34 cellular contexts compared by ENCODE assay signal in genomic region chr5:34859253-34859652, GRCh38. TPM values are rescaled to one million over a fixed set of nuclear protein-coding genes. Genes with fewer than 3 reads are reported as not detected.
"Had no signal": no experiment of that assay in that cellular context is flagged by ENCODE, and none has a peak within 500 bp of the region (broad histone marks: within the 10 kb centered on the region; RNA-seq: fewer than 3 reads in every experiment).

No MANE protein-coding gene starts in this region.

- H3K36me3 ChIP-seq: esophagus muscularis mucosa, gastrocnemius medialis, WERI-Rb-1 had no signal

- H3K27me3 ChIP-seq: body of pancreas, esophagus muscularis mucosa, foreskin keratinocyte, gastrocnemius medialis had no signal

- H3K9me3 ChIP-seq: body of pancreas, esophagus muscularis mucosa, gastrocnemius medialis had no signal

- H3K4me1 ChIP-seq: body of pancreas, esophagus muscularis mucosa, foreskin keratinocyte, gastrocnemius medialis had no signal

- H3K4me3 ChIP-seq: body of pancreas, esophagus muscularis mucosa, gastrocnemius medialis had no signal

- ATAC-seq: activated CD4-positive, alpha-beta T cell treated with anti-CD3 and anti-CD28 coated beads for 36 hours; activated CD4-positive, CD25-positive, alpha-beta regulatory T cell treated with anti-CD3 and anti-CD28 coated beads, Interleukin-2, amount 50 U/mL, for 24 hours; activated T-cell treated with anti-CD3 and anti-CD28 coated beads, Interleukin-2, amount 50 U/mL, for 72 hours; activated T-helper 17 cell treated with anti-CD3 and anti-CD28 coated beads, Interleukin-2, amount 50 U/mL, for 72 hours; body of pancreas; effector memory CD8-positive, alpha-beta T cell; foreskin keratinocyte; gastrocnemius medialis; T-helper 17 cell had no signal

- H3K9me3 Mint-ChIP-seq: activated B cell treated with CpG ODN at 0.5 μM for 24 hours; activated CD4-positive, alpha-beta memory T cell treated with anti-CD3 and anti-CD28 coated beads, Interleukin-2, amount 10 ng/mL, durations not matched to agents 7 days and 5 days; activated CD4-positive, alpha-beta T cell treated with anti-CD3 and anti-CD28 coated beads, Interleukin-2, amount 10 ng/mL, durations not matched to agents 24 days and 14 days; activated T-cell treated with anti-CD3 and anti-CD28 coated beads, Interleukin-2, amount 50 U/mL, for 24 hours; activated T-cell treated with anti-CD3 and anti-CD28 coated beads, Interleukin-2, amount 50 U/mL, for 72 hours; activated T-helper 17 cell treated with anti-CD3 and anti-CD28 coated beads, Interleukin-2, amount 50 U/mL, for 72 hours; effector memory CD8-positive, alpha-beta T cell; T-helper 2 cell treated with Interferon-gamma antibody and Interleukin-4, amounts not matched to agents 5 μg/mL and 100 μg/mL, for 36 hours had no signal

- H3K4me3 Mint-ChIP-seq: activated B cell treated with CpG ODN at 0.5 μM for 24 hours; activated CD4-positive, alpha-beta memory T cell treated with anti-CD3 and anti-CD28 coated beads, Interleukin-2, amount 10 ng/mL, durations not matched to agents 7 days and 5 days; activated CD4-positive, alpha-beta T cell treated with anti-CD3 and anti-CD28 coated beads for 36 hours; activated CD4-positive, alpha-beta T cell treated with anti-CD3 and anti-CD28 coated beads, Interleukin-2, amount 10 ng/mL, durations not matched to agents 24 days and 14 days; activated naive CD8-positive, alpha-beta T cell; activated T-cell treated with anti-CD3 and anti-CD28 coated beads, Interleukin-2, amount 50 U/mL, for 24 hours; activated T-cell treated with anti-CD3 and anti-CD28 coated beads, Interleukin-2, amount 50 U/mL, for 72 hours; activated T-helper 17 cell treated with anti-CD3 and anti-CD28 coated beads, Interleukin-2, amount 50 U/mL, for 72 hours; effector memory CD8-positive, alpha-beta T cell; T-helper 17 cell; T-helper 2 cell treated with Interferon-gamma antibody and Interleukin-4, amounts not matched to agents 5 μg/mL and 100 μg/mL, for 36 hours had no signal

- H3K27ac Mint-ChIP-seq: activated B cell treated with CpG ODN at 0.5 μM for 24 hours; activated CD4-positive, alpha-beta memory T cell treated with anti-CD3 and anti-CD28 coated beads, Interleukin-2, amount 10 ng/mL, durations not matched to agents 7 days and 5 days; activated CD4-positive, alpha-beta T cell treated with anti-CD3 and anti-CD28 coated beads for 36 hours; activated CD4-positive, alpha-beta T cell treated with anti-CD3 and anti-CD28 coated beads, Interleukin-2, amount 10 ng/mL, durations not matched to agents 24 days and 14 days; activated naive CD8-positive, alpha-beta T cell; activated T-cell treated with anti-CD3 and anti-CD28 coated beads, Interleukin-2, amount 50 U/mL, for 24 hours; activated T-cell treated with anti-CD3 and anti-CD28 coated beads, Interleukin-2, amount 50 U/mL, for 72 hours; activated T-helper 17 cell treated with anti-CD3 and anti-CD28 coated beads, Interleukin-2, amount 50 U/mL, for 72 hours; effector memory CD8-positive, alpha-beta T cell; T-helper 17 cell; T-helper 2 cell treated with Interferon-gamma antibody and Interleukin-4, amounts not matched to agents 5 μg/mL and 100 μg/mL, for 36 hours had no signal

- H3K4me1 Mint-ChIP-seq: activated CD4-positive, alpha-beta memory T cell treated with anti-CD3 and anti-CD28 coated beads, Interleukin-2, amount 10 ng/mL, durations not matched to agents 7 days and 5 days; activated CD4-positive, alpha-beta T cell treated with anti-CD3 and anti-CD28 coated beads for 36 hours; activated CD4-positive, alpha-beta T cell treated with anti-CD3 and anti-CD28 coated beads, Interleukin-2, amount 10 ng/mL, durations not matched to agents 24 days and 14 days; activated T-helper 17 cell treated with anti-CD3 and anti-CD28 coated beads, Interleukin-2, amount 50 U/mL, for 72 hours had no signal

- H3K27ac ChIP-seq: body of pancreas, esophagus muscularis mucosa, foreskin keratinocyte, gastrocnemius medialis, WERI-Rb-1 had no signal

- DNase-seq: activated B cell treated with CpG ODN at 0.5 μM for 24 hours; activated CD4-positive, alpha-beta memory T cell treated with anti-CD3 and anti-CD28 coated beads, Interleukin-2, amount 10 ng/mL, durations not matched to agents 7 days and 5 days; activated CD4-positive, alpha-beta T cell treated with anti-CD3 and anti-CD28 coated beads for 36 hours; activated CD4-positive, alpha-beta T cell treated with anti-CD3 and anti-CD28 coated beads, Interleukin-2, amount 10 ng/mL, durations not matched to agents 24 days and 14 days; activated CD8-positive, alpha-beta memory T cell treated with anti-CD3 and anti-CD28 coated beads, Interleukin-2, amount 50 U/mL, for 48 hours; activated effector memory CD4-positive, alpha-beta T cell treated with Interleukin-2 at 50 U/mL for 16 hours; activated gamma-delta T cell treated with Interleukin-2 at 50 U/mL for 16 hours; activated naive CD4-positive, alpha-beta T cell treated with anti-CD3 and anti-CD28 coated beads, Interleukin-2, amount 50 U/mL, for 16 hours; activated naive CD4-positive, alpha-beta T cell treated with Interleukin-2 at 50 U/mL for 16 hours; activated T-cell treated with anti-CD3 and anti-CD28 coated beads for 4 hours; activated T-cell treated with anti-CD3 and anti-CD28 coated beads, Interleukin-2, amount 50 U/mL, for 24 hours; activated T-cell treated with anti-CD3 and anti-CD28 coated beads, Interleukin-2, amount 50 U/mL, for 72 hours; amniotic stem cell; anterior cingulate cortex; body of pancreas; caudate nucleus; cortex of kidney; dermis blood vessel endothelial cell; effector CD4-positive, alpha-beta T cell; effector memory CD8-positive, alpha-beta T cell; erythroblast; foreskin keratinocyte; gastrocnemius medialis; glutamatergic neuron; T-helper 1 cell; T-helper 17 cell; T1000; WERI-Rb-1 had no signal

- H3K27me3 Mint-ChIP-seq: activated B cell treated with CpG ODN at 0.5 μM for 24 hours; activated CD4-positive, alpha-beta memory T cell treated with anti-CD3 and anti-CD28 coated beads, Interleukin-2, amount 10 ng/mL, durations not matched to agents 7 days and 5 days; activated CD4-positive, alpha-beta T cell treated with anti-CD3 and anti-CD28 coated beads for 36 hours; activated T-cell treated with anti-CD3 and anti-CD28 coated beads, Interleukin-2, amount 50 U/mL, for 24 hours; activated T-helper 17 cell treated with anti-CD3 and anti-CD28 coated beads, Interleukin-2, amount 50 U/mL, for 72 hours had no signal

RNA-seq across cellular contexts. Expression of gene TTC23L, which starts 20.3 kb away (rescaled TPM):
- total RNA-seq: activated B cell treated with CpG ODN at 0.5 μM for 24 hours; activated CD4-positive, alpha-beta memory T cell treated with anti-CD3 and anti-CD28 coated beads, Interleukin-2, amount 10 ng/mL, durations not matched to agents 7 days and 5 days; activated CD4-positive, alpha-beta T cell treated with anti-CD3 and anti-CD28 coated beads, Interleukin-2, amount 10 ng/mL, durations not matched to agents 24 days and 14 days; chondrocyte; esophagus muscularis mucosa; gastrocnemius medialis had no signal
- polyA plus RNA-seq: foreskin keratinocyte had no signal
